8 cellular contexts compared by ENCODE assay signal in genomic region chr10:119465085-119465484, GRCh38.
"Had no signal": no experiment of that assay in that cellular context is flagged by ENCODE, and none has a peak within 500 bp of the region (broad histone marks: within the 10 kb centered on the region; RNA-seq: fewer than 3 reads in every experiment).

No MANE protein-coding gene starts in this region.

- H3K27ac ChIP-seq: GM23248 had no signal

- H2AFZ ChIP-seq: GM23248 had no signal

- FAIRE-seq: HTR-8/SVneo, K562 had no signal

- H3K9ac ChIP-seq: GM23248 had no signal

- H3K4me1 ChIP-seq: HAP-1 had no signal

- H3K4me3 ChIP-seq: GM23248, HAP-1, K562 had no signal

- ATAC-seq: HCT116, K562 had no signal

- H3K9me3 ChIP-seq: HAP-1 had no signal

- H3K36me3 ChIP-seq: HAP-1 had no signal

- DNase-seq: GM23248, GOT3, H7, KG1 had no signal
